ENCODE assay signal across 28 cellular contexts in the genomic region with DNA sequence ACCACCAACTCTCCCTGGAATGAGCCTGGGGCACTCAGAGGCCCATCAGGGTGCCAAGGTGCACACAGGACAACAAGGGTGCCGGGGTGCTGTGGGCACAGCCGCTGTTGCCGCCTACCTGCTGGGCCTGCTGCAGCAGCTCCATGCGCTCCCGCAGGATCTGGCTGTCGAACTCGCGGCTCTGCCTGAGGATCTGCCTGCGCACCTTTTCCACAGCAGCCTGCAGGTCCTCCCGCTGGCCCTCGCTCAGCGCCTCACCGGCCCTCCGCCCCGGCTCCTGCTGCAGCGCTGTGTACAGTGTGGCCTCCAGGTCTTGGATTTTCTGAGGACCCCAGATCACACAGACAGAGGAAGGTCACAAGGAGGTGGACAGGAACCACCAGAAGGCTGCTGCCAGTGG. TPM values are rescaled to one million over a fixed set of nuclear protein-coding genes. Genes with fewer than 3 reads are reported as not detected.
"Had no signal": no experiment of that assay in that cellular context is flagged by ENCODE, and none has a peak within 500 bp of the region (broad histone marks: within the 10 kb centered on the region; RNA-seq: fewer than 3 reads in every experiment).

No MANE protein-coding gene starts in this region.

- H3K27me3 Mint-ChIP-seq: memory B cell; stimulated activated naive CD8-positive, alpha-beta T cell treated with anti-CD3 and anti-CD28 coated beads, Interleukin-15, amount 100 ng/mL, for 72 hours had no signal

- H3K36me3 ChIP-seq: esophagus muscularis mucosa, ovary, sigmoid colon, suprapubic skin, transverse colon, vagina had no signal

- H3K27ac Mint-ChIP-seq: immature natural killer cell, memory B cell, nephron had no signal

- H3K9me3 Mint-ChIP-seq: immature natural killer cell; nephron; stimulated activated naive CD8-positive, alpha-beta T cell treated with anti-CD3 and anti-CD28 coated beads, Interleukin-15, amount 100 ng/mL, for 72 hours had no signal

- H3K4me3 ChIP-seq: coronary artery, esophagus muscularis mucosa, lung, ovary, psoas muscle, sigmoid colon, suprapubic skin, transverse colon, vagina had no signal

- ATAC-seq: left ventricle myocardium superior; psoas muscle; right cardiac atrium; stimulated activated naive CD8-positive, alpha-beta T cell treated with anti-CD3 and anti-CD28 coated beads, Interleukin-15, amount 100 ng/mL, for 72 hours had no signal

- H3K36me3 Mint-ChIP-seq: memory B cell had no signal

- H3K27ac ChIP-seq: coronary artery, esophagus muscularis mucosa, ovary, psoas muscle, sigmoid colon, suprapubic skin, transverse colon, vagina had no signal

- H3K4me1 Mint-ChIP-seq: immature natural killer cell; memory B cell; stimulated activated naive CD8-positive, alpha-beta T cell treated with anti-CD3 and anti-CD28 coated beads, Interleukin-15, amount 100 ng/mL, for 72 hours had no signal

- DNase-seq: dermis blood vessel endothelial cell; effector memory CD4-positive, alpha-beta T cell; foreskin melanocyte; glutamatergic neuron; hypothalamus; immature natural killer cell; islet precursor cell; left ventricle myocardium superior; occipital lobe; ovary; psoas muscle; right cardiac atrium; sigmoid colon; stimulated activated naive CD4-positive, alpha-beta T cell; stimulated activated naive CD8-positive, alpha-beta T cell treated with anti-CD3 and anti-CD28 coated beads, Interleukin-15, amount 100 ng/mL, for 72 hours; transverse colon had no signal

- H3K27me3 ChIP-seq: ovary, sigmoid colon, transverse colon, vagina had no signal

- H3K4me1 ChIP-seq: psoas muscle, suprapubic skin, transverse colon had no signal

- H3K9me3 ChIP-seq: esophagus muscularis mucosa, ovary, psoas muscle, sigmoid colon, suprapubic skin, transverse colon, vagina had no signal

- H3K4me3 Mint-ChIP-seq: immature natural killer cell; memory B cell; nephron; stimulated activated naive CD8-positive, alpha-beta T cell treated with anti-CD3 and anti-CD28 coated beads, Interleukin-15, amount 100 ng/mL, for 72 hours had no signal

RNA-seq across cellular contexts. Expression of gene C4orf50, which starts 17.6 kb away (rescaled TPM):
- total RNA-seq: endothelial cell of umbilical vein, epithelial cell of proximal tubule, fibroblast of lung, psoas muscle, renal cortical epithelial cell, skeletal muscle tissue, suprapubic skin had no signal
- polyA plus RNA-seq: endothelial cell of umbilical vein, fibroblast of lung, psoas muscle had no signal
